In the genomic region with DNA sequence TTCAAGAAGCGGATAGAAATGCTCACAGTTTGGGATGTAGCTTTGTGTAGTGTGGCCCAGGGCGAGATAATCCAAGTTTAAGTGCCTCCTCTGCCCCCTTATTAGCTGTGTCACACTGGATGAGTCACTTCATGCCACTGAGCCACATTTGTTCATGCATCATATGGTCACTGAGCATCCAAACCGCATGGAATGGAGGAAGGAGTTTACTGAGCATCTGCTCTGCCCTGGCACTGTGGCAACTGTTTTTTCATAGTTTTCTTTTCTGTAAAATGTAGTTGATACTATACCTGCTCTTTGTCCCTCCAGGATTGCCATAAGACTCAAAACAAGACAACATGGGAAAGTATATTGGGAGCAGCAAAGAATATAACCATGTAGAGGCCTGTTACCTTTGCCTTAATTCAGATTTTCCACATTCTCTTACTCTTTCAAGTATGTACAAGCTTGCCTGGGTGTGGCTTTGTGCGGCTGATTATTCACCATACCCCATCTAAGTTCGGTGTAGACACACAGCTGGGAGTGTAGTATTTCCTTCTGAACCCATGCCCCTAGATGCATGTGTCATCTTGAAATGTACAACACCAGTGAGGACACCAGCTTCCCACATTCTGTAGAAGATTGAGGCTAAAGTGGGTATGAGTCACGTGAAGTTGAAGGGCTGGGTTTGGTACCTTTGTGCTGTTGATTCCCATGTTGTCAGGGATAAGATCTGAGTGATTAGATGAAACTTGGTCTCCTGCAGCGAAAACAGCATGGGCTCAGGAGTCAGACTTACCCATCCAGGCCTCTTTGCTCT, we compare ENCODE assay signal across 10 cellular contexts. TPM values are rescaled to one million over a fixed set of nuclear protein-coding genes. Genes with fewer than 3 reads are reported as not detected.
DNase-seq lines count a peak whose midpoint lies in the region; ATAC-seq and TF ChIP-seq lines count a peak whose summit lies in the region.
"Had no signal": no experiment of that assay in that cellular context is flagged by ENCODE, and none has a peak within 500 bp of the region (broad histone marks: within the 10 kb centered on the region; RNA-seq: fewer than 3 reads in every experiment).

No MANE protein-coding gene starts in this region.

- H4K20me1 ChIP-seq in mammary epithelial cell (ENCODE audit: insufficient read depth, low read length) = no peaks in the 10 kb centered on the region

- ATAC-seq in GM21367 (IDR thresholded peaks at IDR 0.05; ENCODE audit: unreplicated experiment) = no peak

- peak overlapping the region; percentile 62 for H2AFZ ChIP-seq in mammary epithelial cell (ENCODE audit: low read depth, low read length)

- no peaks in the 10 kb centered on the region for H3K36me3 ChIP-seq in mammary epithelial cell (ENCODE audit: insufficient read depth, low read length)
- H3K36me3 ChIP-seq: pancreas had no signal

- H3K9ac ChIP-seq in mammary epithelial cell (ENCODE audit: insufficient read depth, low read length) = peak overlapping the region; percentile 82

- peak overlapping the region; percentile 99 for H3K27ac ChIP-seq in mammary epithelial cell (ENCODE audit: insufficient read depth, low read depth, low read length)
- H3K27ac ChIP-seq: pancreas had no signal

- H3K4me2 ChIP-seq in mammary epithelial cell (ENCODE audit: insufficient read depth, low read depth, low read length) = peak overlapping the region; percentile 79

- no peak overlapping the region for H3K4me3 ChIP-seq in mammary epithelial cell (replicated peaks in 1 of 3; ENCODE audit: insufficient read depth in 1 of 3, low read depth in 2 of 3, low read length in 3 of 3)
- H3K4me3 ChIP-seq: pancreas had no signal

- in situ Hi-C loops in mammary epithelial cell (cut with MboI; ENCODE audit: low sequenced_read_pairs in 2 of 2) = loop anchor here in 1 of 2 donors (5.0 kb wide), 1 partner anchor 67 kb away; no protein-coding TSS in a partner anchor
- in situ Hi-C loops in GM13976 (cut with MboI; ENCODE audit: low sequenced_read_pairs, unreplicated experiment) = no loop called here

- H3K4me1 ChIP-seq in mammary epithelial cell (ENCODE audit: insufficient read depth, low read length) = peaks cover 32% of the 10 kb centered on the region
- H3K4me1 ChIP-seq: pancreas had no signal

- WGBS in mammary epithelial cell (ENCODE audit: low coverage, missing lambda C conversion rate) = 1% methylated on average over 7 of the region's 7 CpGs

- CTCF ChIA-PET in mammary epithelial cell (lab: Charles Lee; ENCODE audit: low non-redundant PET) = interaction anchor here (1.2 to 2.2 kb wide), 2 partner anchors 15 to 70 kb away, joined by 3 to 22 read pairs; partner anchors contain the start of genes ARL4D and DHX8

- no TSS peak for BruUV-seq in mammary epithelial cell (replicated peaks; lab: Mats Ljungman, UMichigan)

- intact Hi-C loops in mammary epithelial cell (cut with micrococcal nuclease) = loop anchor here (1.0 to 2.0 kb wide), 6 partner anchors 14 to 101 kb away; partner anchors contain the start of gene DHX8

- H3K79me2 ChIP-seq in mammary epithelial cell (ENCODE audit: insufficient read depth, low read length) = no peaks in the 10 kb centered on the region

- peak; percentile 50 for DNase-seq in CD1c-positive myeloid dendritic cell (ENCODE audit: extremely low spot score)
- DNase-seq in MV-4-11 (lab: John Stamatoyannopoulos, UW) = peak; percentile 89
- peak; percentile 100 for DNase-seq in mammary epithelial cell
- DNase-seq in myocyte (ENCODE audit: low read depth) = peak; percentile 99
- DNase-seq in DMS53 treated with DMSO at 0.1 percent for 48 hours (lab: John Stamatoyannopoulos, UW; ENCODE audit: unreplicated experiment) = no peak
- no peak for DNase-seq in activated CD4-positive, alpha-beta T cell treated with anti-CD3 and anti-CD28 coated beads for 1 hour
- DNase-seq in GM13976 (ENCODE audit: low spot score) = no peak
- DNase-seq: pancreas, RPMI8226 had no signal

- no peaks in the 10 kb centered on the region for H3K9me3 ChIP-seq in mammary epithelial cell (replicated peaks; ENCODE audit: insufficient read depth, low read length)
- H3K9me3 ChIP-seq: pancreas had no signal

- dilution Hi-C loops in mammary epithelial cell (cut with HindIII; ENCODE audit: low sequenced_read_pairs) = loop anchor here (5.0 kb wide), 1 partner anchor 72 kb away; the partner anchor contains the start of gene ARL4D

- no peaks in the 10 kb centered on the region for H3K27me3 ChIP-seq in mammary epithelial cell (ENCODE audit: insufficient read depth, low read length)
- H3K27me3 ChIP-seq: pancreas had no signal

- TF ChIP-seq CTCF in mammary epithelial cell (conservative IDR thresholded peaks at IDR 0.05 in 1 of 2, IDR thresholded peaks at IDR 0.05 in 1 of 2; ENCODE audit: extremely low read depth in 1 of 2, insufficient read depth in 1 of 2, low read depth in 1 of 2, low read length in 2 of 2) = no peak
- no peak for TF ChIP-seq CTCF in GM13976 (IDR thresholded peaks at IDR 0.05; ENCODE audit: borderline replicate concordance, control extremely low read depth, extremely low read depth, insufficient read depth, missing control alignments)

RNA-seq across cellular contexts. Expression of gene DHX8, which starts 14.8 kb away (rescaled TPM):
- 10 to 100 TPM; 41.3 to 58.8 TPM for total RNA-seq in mammary epithelial cell
- polyA plus RNA-seq in mammary epithelial cell = 28.5 TPM
- polyA minus RNA-seq in mammary epithelial cell = 87.8 TPM
- total RNA-seq in myocyte = 33.3 and 39.3 TPM in 2 replicates
- 30.5 TPM for polyA plus RNA-seq in myocyte (2012)

Comparison
In these comparisons a context has a peak if more than half of its experiments do, and no peak if none do; other contexts are left out.
1. DNase-seq: peak in CD1c-positive myeloid dendritic cell (single experiment), MV-4-11 (single experiment), mammary epithelial cell (single experiment) and myocyte (single experiment); none in DMS53 treated with DMSO at 0.1 percent for 48 hours (single experiment), activated CD4-positive, alpha-beta T cell treated with anti-CD3 and anti-CD28 coated beads for 1 hour (single experiment) and GM13976 (single experiment).